Comparison of ENCODE assay signal across 1 cellular context in the genomic region with DNA sequence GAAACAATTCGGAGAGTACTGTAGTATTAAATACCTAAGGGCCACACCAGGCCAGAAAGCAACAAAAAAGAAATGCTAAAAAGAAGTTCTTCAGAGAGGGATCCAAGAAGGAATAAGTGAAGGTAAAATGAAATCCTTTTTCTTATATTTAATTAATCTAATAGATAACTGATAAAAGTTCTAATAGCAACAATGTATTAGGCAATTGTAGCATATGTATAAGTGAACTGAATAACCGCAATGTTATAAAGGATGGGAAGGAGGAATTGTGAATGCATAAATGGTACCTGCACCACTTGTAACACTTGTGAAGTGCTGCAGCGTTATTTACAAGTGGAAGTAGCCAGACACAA.
TF ChIP-seq lines count a peak whose summit lies in the region.

No MANE protein-coding gene starts in this region.

TF ChIP-seq in GM23338, 12 proteins besides CTCF, POLR2A, EP300 and RAD21:
- TF ChIP-seq, protein P1, sequence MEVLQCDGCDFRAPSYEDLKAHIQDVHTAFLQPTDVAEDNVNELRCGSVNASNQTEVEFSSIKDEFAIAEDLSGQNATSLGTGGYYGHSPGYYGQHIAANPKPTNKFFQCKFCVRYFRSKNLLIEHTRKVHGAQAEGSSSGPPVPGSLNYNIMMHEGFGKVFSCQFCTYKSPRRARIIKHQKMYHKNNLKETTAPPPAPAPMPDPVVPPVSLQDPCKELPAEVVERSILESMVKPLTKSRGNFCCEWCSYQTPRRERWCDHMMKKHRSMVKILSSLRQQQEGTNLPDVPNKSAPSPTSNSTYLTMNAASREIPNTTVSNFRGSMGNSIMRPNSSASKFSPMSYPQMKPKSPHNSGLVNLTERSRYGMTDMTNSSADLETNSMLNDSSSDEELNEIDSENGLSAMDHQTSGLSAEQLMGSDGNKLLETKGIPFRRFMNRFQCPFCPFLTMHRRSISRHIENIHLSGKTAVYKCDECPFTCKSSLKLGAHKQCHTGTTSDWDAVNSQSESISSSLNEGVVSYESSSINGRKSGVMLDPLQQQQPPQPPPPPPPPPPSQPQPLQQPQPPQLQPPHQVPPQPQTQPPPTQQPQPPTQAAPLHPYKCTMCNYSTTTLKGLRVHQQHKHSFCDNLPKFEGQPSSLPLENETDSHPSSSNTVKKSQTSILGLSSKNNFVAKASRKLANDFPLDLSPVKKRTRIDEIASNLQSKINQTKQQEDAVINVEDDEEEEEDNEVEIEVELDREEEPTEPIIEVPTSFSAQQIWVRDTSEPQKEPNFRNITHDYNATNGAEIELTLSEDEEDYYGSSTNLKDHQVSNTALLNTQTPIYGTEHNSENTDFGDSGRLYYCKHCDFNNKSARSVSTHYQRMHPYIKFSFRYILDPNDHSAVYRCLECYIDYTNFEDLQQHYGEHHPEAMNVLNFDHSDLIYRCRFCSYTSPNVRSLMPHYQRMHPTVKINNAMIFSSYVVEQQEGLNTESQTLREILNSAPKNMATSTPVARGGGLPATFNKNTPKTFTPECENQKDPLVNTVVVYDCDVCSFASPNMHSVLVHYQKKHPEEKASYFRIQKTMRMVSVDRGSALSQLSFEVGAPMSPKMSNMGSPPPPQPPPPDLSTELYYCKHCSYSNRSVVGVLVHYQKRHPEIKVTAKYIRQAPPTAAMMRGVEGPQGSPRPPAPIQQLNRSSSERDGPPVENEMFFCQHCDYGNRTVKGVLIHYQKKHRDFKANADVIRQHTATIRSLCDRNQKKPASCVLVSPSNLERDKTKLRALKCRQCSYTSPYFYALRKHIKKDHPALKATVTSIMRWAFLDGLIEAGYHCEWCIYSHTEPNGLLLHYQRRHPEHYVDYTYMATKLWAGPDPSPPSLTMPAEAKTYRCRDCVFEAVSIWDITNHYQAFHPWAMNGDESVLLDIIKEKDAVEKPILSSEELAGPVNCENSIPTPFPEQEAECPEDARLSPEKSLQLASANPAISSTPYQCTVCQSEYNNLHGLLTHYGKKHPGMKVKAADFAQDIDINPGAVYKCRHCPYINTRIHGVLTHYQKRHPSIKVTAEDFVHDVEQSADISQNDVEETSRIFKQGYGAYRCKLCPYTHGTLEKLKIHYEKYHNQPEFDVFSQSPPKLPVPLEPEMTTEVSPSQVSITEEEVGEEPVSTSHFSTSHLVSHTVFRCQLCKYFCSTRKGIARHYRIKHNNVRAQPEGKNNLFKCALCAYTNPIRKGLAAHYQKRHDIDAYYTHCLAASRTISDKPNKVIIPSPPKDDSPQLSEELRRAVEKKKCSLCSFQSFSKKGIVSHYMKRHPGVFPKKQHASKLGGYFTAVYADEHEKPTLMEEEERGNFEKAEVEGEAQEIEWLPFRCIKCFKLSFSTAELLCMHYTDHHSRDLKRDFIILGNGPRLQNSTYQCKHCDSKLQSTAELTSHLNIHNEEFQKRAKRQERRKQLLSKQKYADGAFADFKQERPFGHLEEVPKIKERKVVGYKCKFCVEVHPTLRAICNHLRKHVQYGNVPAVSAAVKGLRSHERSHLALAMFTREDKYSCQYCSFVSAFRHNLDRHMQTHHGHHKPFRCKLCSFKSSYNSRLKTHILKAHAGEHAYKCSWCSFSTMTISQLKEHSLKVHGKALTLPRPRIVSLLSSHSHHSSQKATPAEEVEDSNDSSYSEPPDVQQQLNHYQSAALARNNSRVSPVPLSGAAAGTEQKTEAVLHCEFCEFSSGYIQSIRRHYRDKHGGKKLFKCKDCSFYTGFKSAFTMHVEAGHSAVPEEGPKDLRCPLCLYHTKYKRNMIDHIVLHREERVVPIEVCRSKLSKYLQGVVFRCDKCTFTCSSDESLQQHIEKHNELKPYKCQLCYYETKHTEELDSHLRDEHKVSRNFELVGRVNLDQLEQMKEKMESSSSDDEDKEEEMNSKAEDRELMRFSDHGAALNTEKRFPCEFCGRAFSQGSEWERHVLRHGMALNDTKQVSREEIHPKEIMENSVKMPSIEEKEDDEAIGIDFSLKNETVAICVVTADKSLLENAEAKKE (CRISPR knock-in tag; IDR thresholded peaks at IDR 0.05): no peak
- no peak for TF ChIP-seq JUNB (IDR thresholded peaks at IDR 0.05; ENCODE audit: unreplicated experiment)
- no peak for TF ChIP-seq NANOG (IDR thresholded peaks at IDR 0.05; ENCODE audit: borderline replicate concordance)
- no peak for TF ChIP-seq ZNF331 (CRISPR knock-in tag; IDR thresholded peaks at IDR 0.05; ENCODE audit: low read depth)
- TF ChIP-seq CREB1 (CRISPR knock-in tag; IDR thresholded peaks at IDR 0.05; ENCODE audit: low read depth): no peak
- TF ChIP-seq POLR2AphosphoS5 (IDR thresholded peaks at IDR 0.05; ENCODE audit: low read depth): no peak
- TF ChIP-seq EZH2phosphoT487 (IDR thresholded peaks at IDR 0.05; ENCODE audit: unreplicated experiment): no peak
- TF ChIP-seq, protein P2, sequence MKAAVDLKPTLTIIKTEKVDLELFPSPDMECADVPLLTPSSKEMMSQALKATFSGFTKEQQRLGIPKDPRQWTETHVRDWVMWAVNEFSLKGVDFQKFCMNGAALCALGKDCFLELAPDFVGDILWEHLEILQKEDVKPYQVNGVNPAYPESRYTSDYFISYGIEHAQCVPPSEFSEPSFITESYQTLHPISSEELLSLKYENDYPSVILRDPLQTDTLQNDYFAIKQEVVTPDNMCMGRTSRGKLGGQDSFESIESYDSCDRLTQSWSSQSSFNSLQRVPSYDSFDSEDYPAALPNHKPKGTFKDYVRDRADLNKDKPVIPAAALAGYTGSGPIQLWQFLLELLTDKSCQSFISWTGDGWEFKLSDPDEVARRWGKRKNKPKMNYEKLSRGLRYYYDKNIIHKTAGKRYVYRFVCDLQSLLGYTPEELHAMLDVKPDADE (IDR thresholded peaks at IDR 0.05): no peak
- TF ChIP-seq ZNF114 (CRISPR knock-in tag; IDR thresholded peaks at IDR 0.05): no peak
- TF ChIP-seq STAT1 (IDR thresholded peaks at IDR 0.05; ENCODE audit: unreplicated experiment): no peak
- TF ChIP-seq EZH2 (IDR thresholded peaks at IDR 0.05; ENCODE audit: low read depth, unreplicated experiment): no peak
- TF ChIP-seq, protein P3, sequence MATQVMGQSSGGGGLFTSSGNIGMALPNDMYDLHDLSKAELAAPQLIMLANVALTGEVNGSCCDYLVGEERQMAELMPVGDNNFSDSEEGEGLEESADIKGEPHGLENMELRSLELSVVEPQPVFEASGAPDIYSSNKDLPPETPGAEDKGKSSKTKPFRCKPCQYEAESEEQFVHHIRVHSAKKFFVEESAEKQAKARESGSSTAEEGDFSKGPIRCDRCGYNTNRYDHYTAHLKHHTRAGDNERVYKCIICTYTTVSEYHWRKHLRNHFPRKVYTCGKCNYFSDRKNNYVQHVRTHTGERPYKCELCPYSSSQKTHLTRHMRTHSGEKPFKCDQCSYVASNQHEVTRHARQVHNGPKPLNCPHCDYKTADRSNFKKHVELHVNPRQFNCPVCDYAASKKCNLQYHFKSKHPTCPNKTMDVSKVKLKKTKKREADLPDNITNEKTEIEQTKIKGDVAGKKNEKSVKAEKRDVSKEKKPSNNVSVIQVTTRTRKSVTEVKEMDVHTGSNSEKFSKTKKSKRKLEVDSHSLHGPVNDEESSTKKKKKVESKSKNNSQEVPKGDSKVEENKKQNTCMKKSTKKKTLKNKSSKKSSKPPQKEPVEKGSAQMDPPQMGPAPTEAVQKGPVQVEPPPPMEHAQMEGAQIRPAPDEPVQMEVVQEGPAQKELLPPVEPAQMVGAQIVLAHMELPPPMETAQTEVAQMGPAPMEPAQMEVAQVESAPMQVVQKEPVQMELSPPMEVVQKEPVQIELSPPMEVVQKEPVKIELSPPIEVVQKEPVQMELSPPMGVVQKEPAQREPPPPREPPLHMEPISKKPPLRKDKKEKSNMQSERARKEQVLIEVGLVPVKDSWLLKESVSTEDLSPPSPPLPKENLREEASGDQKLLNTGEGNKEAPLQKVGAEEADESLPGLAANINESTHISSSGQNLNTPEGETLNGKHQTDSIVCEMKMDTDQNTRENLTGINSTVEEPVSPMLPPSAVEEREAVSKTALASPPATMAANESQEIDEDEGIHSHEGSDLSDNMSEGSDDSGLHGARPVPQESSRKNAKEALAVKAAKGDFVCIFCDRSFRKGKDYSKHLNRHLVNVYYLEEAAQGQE (IDR thresholded peaks at IDR 0.05; ENCODE audit: unreplicated experiment): no peak
